Comparison of ENCODE assay signal across 8 cellular contexts in the genomic region with DNA sequence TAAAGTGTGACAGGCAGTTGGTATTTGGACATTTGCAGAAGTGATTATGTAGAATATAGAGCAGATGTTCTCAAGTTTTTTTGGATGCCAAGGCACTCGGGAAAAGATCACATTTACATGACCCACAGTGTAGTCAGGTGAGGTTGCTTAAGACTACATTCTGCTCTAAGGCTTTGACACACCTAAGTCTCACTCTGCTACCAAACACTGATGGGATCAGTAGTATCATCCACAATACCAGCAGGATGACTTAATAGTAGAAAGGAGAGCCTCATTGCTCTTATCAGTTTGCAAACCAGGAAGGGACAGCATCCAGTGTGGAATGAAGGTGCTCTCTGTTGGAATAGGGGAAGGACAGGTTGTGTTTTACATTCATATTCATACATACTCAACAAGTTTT. TPM values are rescaled to one million over a fixed set of nuclear protein-coding genes. Genes with fewer than 3 reads are reported as not detected.
"Had no signal": no experiment of that assay in that cellular context is flagged by ENCODE, and none has a peak within 500 bp of the region (broad histone marks: within the 10 kb centered on the region; RNA-seq: fewer than 3 reads in every experiment).

No MANE protein-coding gene starts in this region.

- ATAC-seq: HepG2, K562 had no signal

- H3K27ac ChIP-seq: HL-60 had no signal

- H3K4me3 ChIP-seq: K562 had no signal

- DNase-seq: IMR-90, KBM-7 had no signal

RNA-seq across cellular contexts. Expression of gene SPATA31D1, which starts 2.5 kb away (rescaled TPM):
- total RNA-seq: HepG2, HT-29, HT1080, IMR-90, K562 had no signal
- polyA plus RNA-seq: HepG2, IgD-negative memory B cell, IMR-90, K562 had no signal

RNA-seq across cellular contexts. Expression of gene SPATA31D3, which starts 42.8 kb away (rescaled TPM):
- total RNA-seq: HepG2, HT-29, HT1080, IMR-90, K562 had no signal
- polyA plus RNA-seq: HepG2, IgD-negative memory B cell, IMR-90, K562 had no signal

RNA-seq across cellular contexts. Expression of gene SPATA31D4, which starts 57.8 kb away (rescaled TPM):
- total RNA-seq: HepG2, HT-29, HT1080, IMR-90, K562 had no signal
- polyA plus RNA-seq: HepG2, IgD-negative memory B cell, IMR-90, K562 had no signal
